ENCODE assay signal across 8 cellular contexts in the genomic region with DNA sequence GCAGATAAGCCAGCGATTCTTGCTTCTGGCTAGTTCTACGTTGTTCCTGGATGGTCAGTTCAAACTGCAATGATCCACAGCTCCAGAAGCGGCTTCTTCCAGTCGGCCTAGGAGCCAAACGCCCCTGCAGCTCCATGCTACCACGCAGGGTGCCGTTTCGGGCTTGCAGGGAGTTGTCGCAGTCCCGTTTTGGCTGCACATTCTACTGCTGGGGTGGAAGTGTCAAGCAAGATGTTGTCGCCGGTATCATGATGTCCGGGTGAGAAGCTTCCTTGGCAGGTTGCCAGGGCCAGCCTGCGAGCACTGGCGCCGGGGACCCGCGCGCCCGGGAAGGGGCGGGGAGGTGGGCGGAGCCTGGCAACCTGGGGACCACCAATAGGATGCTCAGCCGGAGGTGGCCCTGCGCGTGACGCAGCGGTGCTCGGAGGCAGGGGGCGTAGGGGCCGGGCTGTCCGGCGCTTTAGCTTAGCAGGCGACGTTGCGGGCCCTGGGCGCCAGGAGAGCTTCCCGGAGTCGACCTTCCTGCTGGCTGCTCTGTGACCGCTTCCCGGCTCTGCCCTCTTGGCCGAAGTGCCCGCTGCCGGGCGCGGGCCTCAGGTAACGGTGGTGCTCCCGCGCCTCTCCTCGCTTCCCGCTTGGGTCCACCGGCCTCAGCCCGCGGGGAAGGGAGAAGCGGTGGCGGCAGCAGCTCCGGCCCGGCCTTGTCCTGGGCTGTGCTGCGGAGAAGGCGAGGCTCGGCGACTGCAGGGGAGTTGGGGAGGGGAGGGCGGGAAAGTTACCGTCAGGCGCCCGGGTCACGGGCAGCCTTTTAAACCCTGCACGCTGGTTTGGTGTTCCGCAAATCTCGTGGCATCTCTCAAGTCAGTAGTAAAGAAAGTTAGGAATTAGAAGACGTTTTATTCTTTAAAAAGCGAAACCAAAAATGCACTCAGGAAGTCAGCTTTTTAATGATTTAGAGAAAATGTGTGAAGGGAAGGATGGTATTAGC. TPM values are rescaled to one million over a fixed set of nuclear protein-coding genes. Genes with fewer than 3 reads are reported as not detected.
DNase-seq lines count a peak whose midpoint lies in the region; ATAC-seq and TF ChIP-seq lines count a peak whose summit lies in the region.

SOAT1 (plus strand) TSS at position 458 of the 988 bp plus-strand sequence. CDS start 8,888 bp downstream, outside the sequence.

- H3K9me3 Mint-ChIP-seq in activated CD4-positive, alpha-beta T cell treated with anti-CD3 and anti-CD28 coated beads for 36 hours (ENCODE audit: low read depth) = no peaks in the 10 kb centered on the region

- H3K27me3 ChIP-seq in layer of hippocampus (ENCODE audit: control insufficient read depth, insufficient read depth, low read length) = no peaks in the 10 kb centered on the region

- peak within 1 kb of the TSS; percentile 91 for H3K27ac Mint-ChIP-seq in activated CD4-positive, alpha-beta T cell treated with anti-CD3 and anti-CD28 coated beads for 36 hours

- peaks cover 40% of the 10 kb centered on the region for H3K4me1 Mint-ChIP-seq in activated CD4-positive, alpha-beta T cell treated with anti-CD3 and anti-CD28 coated beads for 36 hours

- H3K27ac ChIP-seq in layer of hippocampus (ENCODE audit: low read depth, low read length) = peak within 1 kb of the TSS; percentile 91

- ATAC-seq in GM19025 (IDR thresholded peaks at IDR 0.05; ENCODE audit: low read depth, unreplicated experiment) (peak; percentile 97), HG03342 (IDR thresholded peaks at IDR 0.05; ENCODE audit: unreplicated experiment) (peak; percentile 97)
- peak; percentile 95 for ATAC-seq in activated CD4-positive, alpha-beta T cell treated with anti-CD3 and anti-CD28 coated beads for 36 hours

- peaks cover 11% of the 10 kb centered on the region for H3K36me3 Mint-ChIP-seq in activated CD4-positive, alpha-beta T cell treated with anti-CD3 and anti-CD28 coated beads for 36 hours (ENCODE audit: low read depth)

- intact Hi-C loops in activated CD4-positive, alpha-beta T cell treated with anti-CD3 and anti-CD28 coated beads for 36 hours (cut with DNase I, micrococcal nuclease) = loop anchor here (1.0 to 10.0 kb wide), 11 partner anchors 63 to 661 kb away; partner anchors contain the start of genes AXDND1 (in 2 of the 2), ABL2 (in 1 of the 2), CEP350 (in 1 of the 2) and FAM20B (in 1 of the 2)

- CTCF ChIA-PET in activated CD4-positive, alpha-beta T cell treated with anti-CD3 and anti-CD28 coated beads for 36 hours (lab: Charles Lee) = interaction anchor here (0.5 to 2.8 kb wide), 17 partner anchors 10 to 709 kb away, joined by 3 to 15 read pairs (median 3); partner anchors contain the start of genes ABL2, AXDND1 and TOR3A

- TF ChIP-seq CTCF in choroid plexus epithelial cell (conservative IDR thresholded peaks at IDR 0.05; ENCODE audit: low read depth, low read length) = peak; percentile 12

- no peaks in the 10 kb centered on the region for H3K27me3 Mint-ChIP-seq in activated CD4-positive, alpha-beta T cell treated with anti-CD3 and anti-CD28 coated beads for 36 hours

- H3K4me3 ChIP-seq in choroid plexus epithelial cell (ENCODE audit: low read depth, low read length) = peak within 1 kb of the TSS; percentile 90

- H3K4me3 Mint-ChIP-seq in activated CD4-positive, alpha-beta T cell treated with anti-CD3 and anti-CD28 coated beads for 36 hours = peak within 1 kb of the TSS; percentile 77

- POLR2A ChIA-PET in activated CD4-positive, alpha-beta T cell treated with anti-CD3 and anti-CD28 coated beads for 36 hours (lab: Charles Lee) = interaction anchor here (0.5 to 0.8 kb wide), 4 partner anchors 26 to 73 kb away, joined by 3 to 4 read pairs (median 4); no protein-coding TSS in a partner anchor

- DNase-seq in Ammon's horn (ENCODE audit: low spot score) (peak; percentile 95), NCI-H510A (lab: John Stamatoyannopoulos, UW) (peak; percentile 88), choroid plexus epithelial cell (ENCODE audit: low read depth) (peak; percentile 87)
- peak; percentile 96 for DNase-seq in activated CD4-positive, alpha-beta T cell treated with anti-CD3 and anti-CD28 coated beads for 36 hours
- DNase-seq in stimulated activated CD4-positive, alpha-beta T cell treated with anti-CD3 and anti-CD28 coated beads, Interleukin-1b, Interleukin-23, amount 100 ng/mL, for 48 hours = peak; percentile 92

RNA-seq across cellular contexts. Expression of gene SOAT1, which starts in this region (rescaled TPM):
- total RNA-seq in activated CD4-positive, alpha-beta T cell treated with anti-CD3 and anti-CD28 coated beads for 36 hours = 10 to 100 TPM; 49.8 to 52.0 TPM

Comparison
In these comparisons a context has a peak if more than half of its experiments do, and no peak if none do; other contexts are left out.
1. Peak in every context shown above with its lines: DNase-seq, ATAC-seq, H3K4me3 ChIP-seq and H3K27ac ChIP-seq.